16 cellular contexts compared by ENCODE assay signal in genomic region chr14:93015039-93015438, GRCh38.
DNase-seq lines count a peak whose midpoint lies in the region; ATAC-seq and TF ChIP-seq lines count a peak whose summit lies in the region.
"Had no signal": no experiment of that assay in that cellular context is flagged by ENCODE, and none has a peak within 500 bp of the region (broad histone marks: within the 10 kb centered on the region; RNA-seq: fewer than 3 reads in every experiment).

No MANE protein-coding gene starts in this region.

- H3K27me3 ChIP-seq in left ventricle myocardium inferior (ENCODE audit: low read depth), result no peaks in the 10 kb centered on the region
- no peaks in the 10 kb centered on the region for H3K27me3 ChIP-seq in upper lobe of right lung

- H3K9me3 Mint-ChIP-seq in activated T-helper 17 cell treated with anti-CD3 and anti-CD28 coated beads, Interleukin-2, amount 50 U/mL, for 72 hours, result no peaks in the 10 kb centered on the region

- DNase-seq in left ventricle myocardium inferior (no peak), cardiac septum (ENCODE audit: low spot score) (no peak), middle frontal gyrus (ENCODE audit: extremely low spot score, low spot score) (peak; percentile 1), upper lobe of right lung (no peak), MV-4-11 (lab: John Stamatoyannopoulos, UW) (no peak), GM19240 (ENCODE audit: insufficient read length, low spot score) (no peak)
- DNase-seq: Caco-2, HCEC 1CT, NCI-H1105, NCI-H1694 treated with DMSO at 0.1 percent for 48 hours, NCI-H69, PC-3 had no signal

- no peaks in the 10 kb centered on the region for H3K27me3 Mint-ChIP-seq in activated T-helper 17 cell treated with anti-CD3 and anti-CD28 coated beads, Interleukin-2, amount 50 U/mL, for 72 hours

- intact Hi-C loops in left ventricle myocardium inferior (cut with micrococcal nuclease) (no loop called here), cardiac septum (cut with DNase I) (no loop called here), upper lobe of right lung (cut with DNase I) (no loop called here)

- no peak overlapping the region for H3K4me3 Mint-ChIP-seq in activated T-helper 17 cell treated with anti-CD3 and anti-CD28 coated beads, Interleukin-2, amount 50 U/mL, for 72 hours
- H3K4me3 Mint-ChIP-seq: CD14-positive monocyte had no signal

- H3K27ac ChIP-seq in left ventricle myocardium inferior (replicated peaks), result peak overlapping the region; percentile 80
- H3K27ac ChIP-seq in upper lobe of right lung, result no peak overlapping the region

- H3K27ac Mint-ChIP-seq in activated T-helper 17 cell treated with anti-CD3 and anti-CD28 coated beads, Interleukin-2, amount 50 U/mL, for 72 hours, result peak overlapping the region; percentile 80

- H3K4me1 ChIP-seq in left ventricle myocardium inferior (peaks cover 100% of the 10 kb centered on the region), upper lobe of right lung (peaks cover 28% of the 10 kb centered on the region)
- H3K4me1 ChIP-seq: Caco-2 had no signal

- H3K4me1 Mint-ChIP-seq in activated T-helper 17 cell treated with anti-CD3 and anti-CD28 coated beads, Interleukin-2, amount 50 U/mL, for 72 hours, result peaks cover 16% of the 10 kb centered on the region

- ATAC-seq in activated T-helper 17 cell treated with anti-CD3 and anti-CD28 coated beads, Interleukin-2, amount 50 U/mL, for 72 hours (replicated peaks), result no peak
- ATAC-seq in upper lobe of right lung, result peak; percentile 8
- no peak for ATAC-seq in GM18867 (IDR thresholded peaks at IDR 0.05; ENCODE audit: unreplicated experiment)
- ATAC-seq: GM12878, PC-3 had no signal

- H3K4me3 ChIP-seq in left ventricle myocardium inferior (no peak overlapping the region), upper lobe of right lung (no peak overlapping the region)
- H3K4me3 ChIP-seq: GM12878 had no signal

- TF ChIP-seq CTCF in left ventricle myocardium inferior (IDR thresholded peaks at IDR 0.05; ENCODE audit: borderline replicate concordance), result no peak
- no peak for TF ChIP-seq CTCF in upper lobe of right lung (IDR thresholded peaks at IDR 0.05)

- H3K36me3 Mint-ChIP-seq in activated T-helper 17 cell treated with anti-CD3 and anti-CD28 coated beads, Interleukin-2, amount 50 U/mL, for 72 hours (ENCODE audit: low read depth), result peaks cover 6% of the 10 kb centered on the region

- H3K36me3 ChIP-seq in left ventricle myocardium inferior (no peaks in the 10 kb centered on the region), upper lobe of right lung (peaks cover 7% of the 10 kb centered on the region)

- H3K9me3 ChIP-seq in left ventricle myocardium inferior (replicated peaks) (no peaks in the 10 kb centered on the region), upper lobe of right lung (no peaks in the 10 kb centered on the region)
- H3K9me3 ChIP-seq: Caco-2 had no signal
